ENCODE assay signal across 14 cellular contexts in the genomic region with DNA sequence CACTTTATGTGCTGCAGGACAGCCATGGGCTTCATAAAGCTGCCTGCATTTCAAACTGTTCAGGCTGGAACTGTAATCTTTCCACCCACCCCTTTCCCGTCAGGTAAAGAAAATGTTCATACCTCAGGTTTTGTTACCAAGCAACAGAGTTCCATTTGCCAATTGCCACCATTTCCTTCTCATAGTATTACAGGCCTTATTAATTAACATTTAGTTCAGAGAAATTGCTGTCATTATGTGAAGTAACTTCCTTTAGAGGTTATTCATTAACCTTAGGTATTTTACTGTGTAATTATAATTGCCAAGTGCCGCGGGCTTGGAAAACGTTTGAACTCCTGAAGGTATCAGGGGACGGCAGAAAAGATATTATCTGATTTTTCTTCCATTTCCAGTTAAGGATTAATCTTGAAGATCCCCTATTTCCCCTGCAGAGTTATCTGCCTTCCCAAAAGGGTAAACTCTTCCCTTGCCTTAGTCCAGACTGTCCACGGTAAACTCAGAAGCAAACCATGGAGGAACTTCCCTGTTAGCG.
DNase-seq lines count a peak whose midpoint lies in the region; ATAC-seq and TF ChIP-seq lines count a peak whose summit lies in the region.
"Had no signal": no experiment of that assay in that cellular context is flagged by ENCODE, and none has a peak within 500 bp of the region (broad histone marks: within the 10 kb centered on the region; RNA-seq: fewer than 3 reads in every experiment).

No MANE protein-coding gene starts in this region.

- TF ChIP-seq CTCF in PC-3 (conservative IDR thresholded peaks at IDR 0.05; ENCODE audit: low read depth, low read length): no peak
- no peak for TF ChIP-seq CTCF in hepatocyte (IDR thresholded peaks at IDR 0.05; ENCODE audit: poor library complexity)
- no peak for TF ChIP-seq CTCF in brain microvascular endothelial cell (IDR thresholded peaks at IDR 0.05; ENCODE audit: low read depth, low read length, missing control alignments)
- TF ChIP-seq CTCF in MM.1S (IDR thresholded peaks at IDR 0.05; ENCODE audit: low read length): no peak

- H3K9me3 ChIP-seq in PC-3 (ENCODE audit: low read length) (no peaks in the 10 kb centered on the region), hepatocyte (ENCODE audit: low read depth) (no peaks in the 10 kb centered on the region), muscle layer of duodenum (ENCODE audit: control insufficient read depth in 1 of 2, low read length in 2 of 2) (peaks cover 0 to 6% of the 10 kb centered on the region in 2 donors), MM.1S (replicated peaks; ENCODE audit: insufficient read depth, low read length) (no peaks in the 10 kb centered on the region)

- H3K4me1 ChIP-seq in PC-3 (ENCODE audit: insufficient read depth, low read length) (peaks cover 5% of the 10 kb centered on the region; the same call in 1 of the 2 replicates), hepatocyte (ENCODE audit: insufficient read depth) (peaks cover 38% of the 10 kb centered on the region), muscle layer of duodenum (ENCODE audit: control insufficient read depth in 1 of 2, insufficient read depth in 2 of 2, low read length in 2 of 2) (peaks cover 6 to 9% of the 10 kb centered on the region in 2 donors), MM.1S (ENCODE audit: low read length) (no peaks in the 10 kb centered on the region)
- H3K4me1 ChIP-seq: ascending aorta had no signal

- no TSS peak for BruUV-seq in PC-3 (replicated peaks; lab: Mats Ljungman, UMichigan)

- CTCF ChIA-PET in PC-3 (lab: Charles Lee): no interaction called here

- H4K20me1 ChIP-seq in PC-3 (ENCODE audit: low read length): no peaks in the 10 kb centered on the region
- no peaks in the 10 kb centered on the region for H4K20me1 ChIP-seq in hepatocyte (ENCODE audit: insufficient read depth, poor library complexity, severe bottlenecking)
- no peaks in the 10 kb centered on the region for H4K20me1 ChIP-seq in MM.1S (ENCODE audit: insufficient read depth, low read length)

- no peak for ATAC-seq in PC-3
- ATAC-seq: effector memory CD8-positive, alpha-beta T cell; GM12878 had no signal

- H3K27ac ChIP-seq in PC-3 (ENCODE audit: low read length) (no peak overlapping the region), hepatocyte (peak overlapping the region; percentile 82), muscle layer of duodenum (ENCODE audit: low read length) (peak overlapping the region; percentile 54), brain microvascular endothelial cell (no peak overlapping the region), MM.1S (ENCODE audit: low read length) (no peak overlapping the region)
- H3K27ac ChIP-seq: ascending aorta had no signal

- H3K4me3 ChIP-seq in PC-3 (ENCODE audit: low read length): no peak overlapping the region
- H3K4me3 ChIP-seq in hepatocyte: no peak overlapping the region
- no peak overlapping the region for H3K4me3 ChIP-seq in muscle layer of duodenum (ENCODE audit: low read depth in 1 of 2, low read length in 2 of 2)
- H3K4me3 ChIP-seq in brain microvascular endothelial cell (ENCODE audit: low read depth, low read length): no peak overlapping the region
- H3K4me3 ChIP-seq in MM.1S (ENCODE audit: low read length): no peak overlapping the region
- H3K4me3 ChIP-seq: ascending aorta, GM12878 had no signal

- no peaks in the 10 kb centered on the region for H3K9me2 ChIP-seq in PC-3 (replicated peaks; ENCODE audit: low read length)
- no peaks in the 10 kb centered on the region for H3K9me2 ChIP-seq in hepatocyte (replicated peaks; ENCODE audit: insufficient read depth)
- H3K9me2 ChIP-seq in MM.1S (replicated peaks; ENCODE audit: insufficient read depth, low read length): no peaks in the 10 kb centered on the region

- 27% methylated on average over 7 of the region's 7 CpGs for WGBS in hepatocyte (ENCODE audit: low lambda C conversion rate, missing lambda C conversion rate)

- DNase-seq in Caki2 (ENCODE audit: low read depth) (peak; percentile 37), PC-3 (no peak), hepatocyte (ENCODE audit: low spot score) (peak; percentile 32), SIG-M5 treated with dmso at 0.1 percent for 504 hours (lab: John Stamatoyannopoulos, UW; ENCODE audit: unreplicated experiment) (no peak), brain microvascular endothelial cell (no peak), MM.1S (no peak)
- no peak for DNase-seq in NK-92 treated with Interleukin-12 subunit alpha and Interleukin-12 subunit beta, amount 100 ng/mL, for 24 hours (lab: John Stamatoyannopoulos, UW)
- DNase-seq: activated CD4-positive, alpha-beta T cell treated with anti-CD3 and anti-CD28 coated beads, Interleukin-2, amount 50 U/mL, for 1 hour; DND-41; effector memory CD8-positive, alpha-beta T cell; stimulated activated CD4-positive, alpha-beta T cell treated with anti-CD3 and anti-CD28 coated beads, Interleukin-2, amount 100 ng/mL, for 24 hours had no signal

- H2AFZ ChIP-seq in PC-3 (ENCODE audit: low read length) (0 out of 2 replicates have a peak overlapping the region, but pooled peaks have one; percentile 74), hepatocyte (peak overlapping the region; percentile 27), MM.1S (ENCODE audit: low read length) (no peak overlapping the region)

- POLR2A ChIA-PET in PC-3 (lab: Charles Lee; ENCODE audit: unreplicated experiment): no interaction called here

- in situ Hi-C loops in Caki2 (cut with HindIII; ENCODE audit: low pct_unique_long_range_greater_than_20kb, low sequenced_read_pairs) (no loop called here), brain microvascular endothelial cell (cut with HindIII; ENCODE audit: low pct_ligation_motif_present, low sequenced_read_pairs) (no loop called here)

- H3F3A ChIP-seq in PC-3 (ENCODE audit: low read length, unreplicated experiment) (no peaks in the 10 kb centered on the region), MM.1S (ENCODE audit: insufficient read depth, low read length) (no peaks in the 10 kb centered on the region)

- intact Hi-C loops in PC-3 (cut with micrococcal nuclease): no loop called here

- no peaks in the 10 kb centered on the region for H3K79me2 ChIP-seq in PC-3 (ENCODE audit: low read length)
- H3K79me2 ChIP-seq in hepatocyte: no peaks in the 10 kb centered on the region
- H3K79me2 ChIP-seq in MM.1S (ENCODE audit: low read length): no peaks in the 10 kb centered on the region

- H3K9ac ChIP-seq in PC-3 (ENCODE audit: low read length): no peak overlapping the region
- no peak overlapping the region for H3K9ac ChIP-seq in MM.1S (ENCODE audit: low read length)

- H3K4me2 ChIP-seq in PC-3 (ENCODE audit: low read length) (no peak overlapping the region), hepatocyte (peak overlapping the region; percentile 61), MM.1S (ENCODE audit: low read depth, low read length) (no peak overlapping the region)

- H3K36me3 ChIP-seq in PC-3 (ENCODE audit: low read depth, low read length) (no peaks in the 10 kb centered on the region), hepatocyte (replicated peaks; ENCODE audit: insufficient read depth, low read depth) (no peaks in the 10 kb centered on the region), muscle layer of duodenum (ENCODE audit: control insufficient read depth in 1 of 2, insufficient read depth in 2 of 2, low read length in 2 of 2) (no peaks in the 10 kb centered on the region), brain microvascular endothelial cell (replicated peaks) (no peaks in the 10 kb centered on the region), MM.1S (replicated peaks; ENCODE audit: insufficient read depth, low read length) (no peaks in the 10 kb centered on the region)
- H3K36me3 ChIP-seq: ascending aorta had no signal

- H3K27me3 ChIP-seq in PC-3 (ENCODE audit: low read length): no peaks in the 10 kb centered on the region
- H3K27me3 ChIP-seq in hepatocyte: no peaks in the 10 kb centered on the region
- no peaks in the 10 kb centered on the region for H3K27me3 ChIP-seq in muscle layer of duodenum (ENCODE audit: low read depth, low read length)
- H3K27me3 ChIP-seq in brain microvascular endothelial cell (replicated peaks): no peaks in the 10 kb centered on the region
- H3K27me3 ChIP-seq in MM.1S (replicated peaks; ENCODE audit: insufficient read depth, low read length): no peaks in the 10 kb centered on the region
- H3K27me3 ChIP-seq: ascending aorta had no signal

Comparison
In these comparisons a context has a peak if more than half of its experiments do, and no peak if none do; other contexts are left out.
1. DNase-seq: peak in Caki2 (single experiment) and hepatocyte (single experiment); none in PC-3 (single experiment), SIG-M5 treated with dmso at 0.1 percent for 504 hours (single experiment), NK-92 treated with Interleukin-12 subunit alpha and Interleukin-12 subunit beta, amount 100 ng/mL, for 24 hours (single experiment), brain microvascular endothelial cell (single experiment) and MM.1S (single experiment).
2. H3K27ac ChIP-seq: peak in hepatocyte (single experiment) and muscle layer of duodenum (single experiment); none in PC-3 (single experiment), brain microvascular endothelial cell (single experiment) and MM.1S (single experiment).